In genomic region chr2:23566236-23567142, GRCh38 we compare ENCODE assay signal across 8 cellular contexts.
A peak's percentile ranks its signal among the peaks of the same experiment; 100 is the strongest.
DNase-seq lines count a peak whose midpoint lies in the region; ATAC-seq and TF ChIP-seq lines count a peak whose summit lies in the region.

No MANE protein-coding gene starts in this region.

- no peak overlapping the region for H3K4me2 ChIP-seq in DND-41 (ENCODE audit: insufficient read depth, low read length)

- ATAC-seq in DND-41 (ENCODE audit: insufficient read depth, low read depth), result peak; percentile 76; the same call in 2 of the 3 replicates
- ATAC-seq in activated T-helper 17 cell treated with anti-CD3 and anti-CD28 coated beads, Interleukin-2, amount 50 U/mL, for 72 hours (replicated peaks), result no peak

- no peak overlapping the region for H3K9ac ChIP-seq in DND-41 (ENCODE audit: low read depth, low read length)

- no peaks in the 10 kb centered on the region for H3K9me3 ChIP-seq in DND-41 (ENCODE audit: insufficient read depth, low read length, severe bottlenecking)
- H3K9me3 ChIP-seq in uterus, result no peaks in the 10 kb centered on the region

- no peak for TF ChIP-seq POLR2A in uterus (IDR thresholded peaks at IDR 0.05)

- H3K27ac ChIP-seq in DND-41 (ENCODE audit: low read length) (no peak overlapping the region), uterus (peak overlapping the region; percentile 34 to 36)

- H3K36me3 Mint-ChIP-seq in activated T-cell treated with anti-CD3 and anti-CD28 coated beads, Interleukin-2, amount 50 U/mL, for 24 hours (ENCODE audit: low read depth), result no peaks in the 10 kb centered on the region
- no peaks in the 10 kb centered on the region for H3K36me3 Mint-ChIP-seq in activated T-helper 17 cell treated with anti-CD3 and anti-CD28 coated beads, Interleukin-2, amount 50 U/mL, for 72 hours (ENCODE audit: low read depth)

- H4K20me1 ChIP-seq in DND-41 (ENCODE audit: insufficient read depth, low read length), result 0 out of 2 replicates have a peak, but pooled peaks cover 5% of the 10 kb centered on the region

- H3K4me3 Mint-ChIP-seq in activated T-cell treated with anti-CD3 and anti-CD28 coated beads, Interleukin-2, amount 50 U/mL, for 24 hours, result no peak overlapping the region
- H3K4me3 Mint-ChIP-seq in activated T-helper 17 cell treated with anti-CD3 and anti-CD28 coated beads, Interleukin-2, amount 50 U/mL, for 72 hours, result no peak overlapping the region

- no peaks in the 10 kb centered on the region for H3K4me1 Mint-ChIP-seq in activated T-cell treated with anti-CD3 and anti-CD28 coated beads, Interleukin-2, amount 50 U/mL, for 24 hours (ENCODE audit: low read depth)
- H3K4me1 Mint-ChIP-seq in activated T-helper 17 cell treated with anti-CD3 and anti-CD28 coated beads, Interleukin-2, amount 50 U/mL, for 72 hours, result no peaks in the 10 kb centered on the region

- intact Hi-C loops in uterus (cut with DNase I; ENCODE audit: low total_unique reads), result no loop called here

- no peaks in the 10 kb centered on the region for H3K36me3 ChIP-seq in DND-41 (ENCODE audit: insufficient read depth, low read length)
- H3K36me3 ChIP-seq in uterus, result no peaks in the 10 kb centered on the region

- TF ChIP-seq CTCF in DND-41 (IDR thresholded peaks at IDR 0.05; ENCODE audit: borderline replicate concordance, extremely low read depth, low read length, poor library complexity, severe bottlenecking), result peak; percentile 66
- TF ChIP-seq CTCF in uterus (IDR thresholded peaks at IDR 0.05), result peak in 2 of 4 experiments; percentile 12 to 32

- no peak overlapping the region for H2AFZ ChIP-seq in DND-41 (ENCODE audit: low read depth, low read length)

- H3K9me3 Mint-ChIP-seq in activated T-cell treated with anti-CD3 and anti-CD28 coated beads, Interleukin-2, amount 50 U/mL, for 24 hours, result no peaks in the 10 kb centered on the region
- no peaks in the 10 kb centered on the region for H3K9me3 Mint-ChIP-seq in activated T-helper 17 cell treated with anti-CD3 and anti-CD28 coated beads, Interleukin-2, amount 50 U/mL, for 72 hours

- H3K27me3 ChIP-seq in DND-41 (ENCODE audit: insufficient read depth, low read length, poor library complexity) (peaks cover 11% of the 10 kb centered on the region), uterus (no peaks in the 10 kb centered on the region)

- H3K4me3 ChIP-seq in DND-41 (ENCODE audit: low read depth in 1 of 2, low read length in 2 of 2) (no peak overlapping the region), uterus (no peak overlapping the region)

- H3K79me2 ChIP-seq in DND-41 (ENCODE audit: insufficient read depth, low read length), result no peaks in the 10 kb centered on the region

- H3K4me1 ChIP-seq in DND-41 (ENCODE audit: insufficient read depth, low read length), result no peaks in the 10 kb centered on the region
- peaks cover 0 to 15% of the 10 kb centered on the region in 2 donors for H3K4me1 ChIP-seq in uterus

- DNase-seq in DND-41, result peak; percentile 42
- DNase-seq in HuH-7 (ENCODE audit: low spot score), result peak; percentile 78
- DNase-seq in activated T-cell treated with anti-CD3 and anti-CD28 coated beads, Interleukin-2, amount 50 U/mL, for 24 hours, result peak; percentile 37
- DNase-seq in iPS-NIHi7 (ENCODE audit: extremely low spot score), result peak; percentile 86
- DNase-seq in uterus, result no peak
- no peak for DNase-seq in NCI-H446 treated with DMSO at 0.1 percent for 48 hours (lab: John Stamatoyannopoulos, UW)
- DNase-seq in medulla oblongata (ENCODE audit: extremely low spot score), result no peak

- H3K27me3 Mint-ChIP-seq in activated T-cell treated with anti-CD3 and anti-CD28 coated beads, Interleukin-2, amount 50 U/mL, for 24 hours, result no peaks in the 10 kb centered on the region
- no peaks in the 10 kb centered on the region for H3K27me3 Mint-ChIP-seq in activated T-helper 17 cell treated with anti-CD3 and anti-CD28 coated beads, Interleukin-2, amount 50 U/mL, for 72 hours

- no peak overlapping the region for H3K27ac Mint-ChIP-seq in activated T-cell treated with anti-CD3 and anti-CD28 coated beads, Interleukin-2, amount 50 U/mL, for 24 hours
- no peak overlapping the region for H3K27ac Mint-ChIP-seq in activated T-helper 17 cell treated with anti-CD3 and anti-CD28 coated beads, Interleukin-2, amount 50 U/mL, for 72 hours

Comparison
In these comparisons a context has a peak if more than half of its experiments do, and no peak if none do; other contexts are left out.
1. DNase-seq: peak in DND-41 (single experiment), HuH-7 (single experiment), activated T-cell treated with anti-CD3 and anti-CD28 coated beads, Interleukin-2, amount 50 U/mL, for 24 hours (single experiment) and iPS-NIHi7 (single experiment); none in uterus (0 of 2), NCI-H446 treated with DMSO at 0.1 percent for 48 hours (single experiment) and medulla oblongata (single experiment).